Comparison of ENCODE assay signal across 14 cellular contexts in genomic region chr12:54140958-54141388, GRCh38. TPM values are rescaled to one million over a fixed set of nuclear protein-coding genes. Genes with fewer than 3 reads are reported as not detected.
DNase-seq lines count a peak whose midpoint lies in the region; ATAC-seq, FAIRE-seq and TF ChIP-seq lines count a peak whose summit lies in the region.
"Had no signal": no experiment of that assay in that cellular context is flagged by ENCODE, and none has a peak within 500 bp of the region (broad histone marks: within the 10 kb centered on the region; RNA-seq: fewer than 3 reads in every experiment).

No MANE protein-coding gene starts in this region.

- ATAC-seq in HG03159 (IDR thresholded peaks at IDR 0.05; ENCODE audit: unreplicated experiment) (no peak), GM19395 (IDR thresholded peaks at IDR 0.05; ENCODE audit: unreplicated experiment) (no peak)
- ATAC-seq: HCT116 had no signal

- intact Hi-C loops in thyroid gland (cut with DNase I), result no loop called here

- H3K4me3 ChIP-seq in fibroblast of mammary gland (ENCODE audit: control insufficient read depth, low read depth, low read length) (no peak overlapping the region), muscle layer of duodenum (ENCODE audit: low read depth in 1 of 2, low read length in 2 of 2) (no peak overlapping the region), thyroid gland (replicated peaks in 1 of 3) (no peak overlapping the region)
- H3K4me3 ChIP-seq: dorsolateral prefrontal cortex had no signal

- FAIRE-seq in RCC 7860 (lab: Jason Lieb, UNC), result no peak
- FAIRE-seq: GM19239 had no signal

- H3K9me3 ChIP-seq in muscle layer of duodenum (ENCODE audit: control insufficient read depth in 1 of 2, low read length in 2 of 2), result no peaks in the 10 kb centered on the region
- no peaks in the 10 kb centered on the region for H3K9me3 ChIP-seq in thyroid gland

- 25 to 40% methylated on average over 9 of the region's 9 CpGs for WGBS in thyroid gland, 2 donors

- H3K36me3 ChIP-seq in muscle layer of duodenum (ENCODE audit: control insufficient read depth in 1 of 2, insufficient read depth in 2 of 2, low read length in 2 of 2) (no peaks in the 10 kb centered on the region), thyroid gland (no peaks in the 10 kb centered on the region)

- H3K4me1 ChIP-seq in muscle layer of duodenum (ENCODE audit: control insufficient read depth in 1 of 2, insufficient read depth in 2 of 2, low read length in 2 of 2), result peaks cover 0 to 4% of the 10 kb centered on the region in 2 donors
- peaks cover 0 to 21% of the 10 kb centered on the region in 2 donors for H3K4me1 ChIP-seq in thyroid gland

- peak overlapping the region; percentile 28 for H3K27ac ChIP-seq in muscle layer of duodenum (ENCODE audit: low read length)
- peak overlapping the region in 2 of 3 donors; percentile 46 to 63 for H3K27ac ChIP-seq in thyroid gland
- H3K27ac ChIP-seq: dorsolateral prefrontal cortex had no signal

- TF ChIP-seq POLR2A in thyroid gland (IDR thresholded peaks at IDR 0.05), result no peak

- H3K27me3 ChIP-seq in muscle layer of duodenum (ENCODE audit: low read depth, low read length), result no peaks in the 10 kb centered on the region
- no peaks in the 10 kb centered on the region for H3K27me3 ChIP-seq in thyroid gland

- TF ChIP-seq CTCF in fibroblast of mammary gland (conservative IDR thresholded peaks at IDR 0.05; ENCODE audit: control insufficient read depth, insufficient read depth, low read depth, low read length) (no peak), thyroid gland (IDR thresholded peaks at IDR 0.05) (no peak)

- DNase-seq in NCI-H524 treated with DMSO at 0.1 percent for 48 hours (lab: John Stamatoyannopoulos, UW) (peak; percentile 34), fibroblast of mammary gland (ENCODE audit: low read depth) (peak; percentile 41), thyroid gland (peak in 1 of 2 donors; percentile 5), RCC 7860 (ENCODE audit: low spot score) (no peak), CD1c-positive myeloid dendritic cell (ENCODE audit: extremely low spot score) (no peak)
- DNase-seq: activated CD4-positive, alpha-beta memory T cell treated with anti-CD3 and anti-CD28 coated beads for 36 hours; dorsolateral prefrontal cortex; hippocampal formation; stimulated activated CD8-positive, alpha-beta memory T cell treated with anti-CD3 and anti-CD28 coated beads, Interleukin-4, amount 100 ng/mL, for 48 hours had no signal

RNA-seq across cellular contexts. Expression of gene SMUG1, which starts 47.8 kb away (rescaled TPM):
- 10 to 100 TPM; 33.6 to 44.2 (median 39.7) TPM for total RNA-seq in thyroid gland

Comparison
In these comparisons a context has a peak if more than half of its experiments do, and no peak if none do; other contexts are left out.
1. DNase-seq: peak in NCI-H524 treated with DMSO at 0.1 percent for 48 hours (single experiment) and fibroblast of mammary gland (single experiment); none in RCC 7860 (single experiment) and CD1c-positive myeloid dendritic cell (single experiment).